Comparison of ENCODE assay signal across 1 cellular context in the genomic region with DNA sequence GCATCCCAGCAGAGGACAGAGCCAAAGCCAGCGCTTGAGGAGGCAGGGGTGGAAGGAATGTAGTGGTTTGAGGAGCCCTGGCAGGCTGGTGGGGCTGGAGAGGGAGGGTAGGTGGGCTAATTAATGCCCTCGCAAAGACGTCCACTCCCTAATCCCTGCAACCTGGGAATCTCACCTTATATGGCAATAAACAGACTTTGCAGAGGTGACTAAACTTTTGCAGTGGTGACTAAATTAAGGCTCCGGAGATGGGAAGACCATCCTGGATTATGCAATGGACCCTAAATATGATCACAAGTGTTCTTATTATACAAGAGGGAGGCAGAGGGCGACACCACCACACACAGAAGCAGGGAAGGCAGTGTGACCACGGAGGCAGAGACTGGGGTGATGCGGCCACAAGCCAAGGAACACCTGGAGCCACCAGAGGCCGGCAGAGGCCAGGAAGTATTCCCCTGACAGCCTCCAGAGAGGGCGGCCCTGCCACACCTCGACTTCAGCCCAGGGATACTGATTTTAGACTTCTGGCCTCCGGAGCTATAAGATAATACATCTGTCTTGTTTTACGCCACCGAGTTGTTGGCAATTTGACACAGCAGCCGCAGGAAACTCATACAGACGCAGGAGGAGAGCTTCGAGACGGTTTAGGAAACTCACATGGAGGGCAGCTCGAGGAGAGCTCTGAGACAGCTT.
A peak's percentile ranks its signal among the peaks of the same experiment; 100 is the strongest.
TF ChIP-seq lines count a peak whose summit lies in the region.

No MANE protein-coding gene starts in this region.

TF ChIP-seq in K562, 482 proteins besides CTCF, POLR2A, EP300 and RAD21 (continued from another document):
- no peak for TF ChIP-seq THRB (CRISPR knock-in tag; conservative IDR thresholded peaks at IDR 0.05)
- TF ChIP-seq CREB5 (CRISPR knock-in tag; IDR thresholded peaks at IDR 0.05), result no peak
- no peak for TF ChIP-seq NCOA6 (IDR thresholded peaks at IDR 0.05)
- TF ChIP-seq, protein P1, sequence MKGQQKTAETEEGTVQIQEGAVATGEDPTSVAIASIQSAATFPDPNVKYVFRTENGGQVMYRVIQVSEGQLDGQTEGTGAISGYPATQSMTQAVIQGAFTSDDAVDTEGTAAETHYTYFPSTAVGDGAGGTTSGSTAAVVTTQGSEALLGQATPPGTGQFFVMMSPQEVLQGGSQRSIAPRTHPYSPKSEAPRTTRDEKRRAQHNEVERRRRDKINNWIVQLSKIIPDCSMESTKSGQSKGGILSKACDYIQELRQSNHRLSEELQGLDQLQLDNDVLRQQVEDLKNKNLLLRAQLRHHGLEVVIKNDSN (CRISPR knock-in tag; IDR thresholded peaks at IDR 0.05), result no peak
- no peak for TF ChIP-seq MAFK (IDR thresholded peaks at IDR 0.05; ENCODE audit: low read length)
- TF ChIP-seq ZMIZ1 (IDR thresholded peaks at IDR 0.05; ENCODE audit: low read depth in 2 of 2, low read length in 2 of 2), result no peak
- TF ChIP-seq ZSCAN29 (IDR thresholded peaks at IDR 0.05), result no peak
- TF ChIP-seq CXXC5 (CRISPR knock-in tag; IDR thresholded peaks at IDR 0.05), result 0 out of 2 replicates have a peak, but pooled peaks have one; percentile 3
- peak in 1 of 2 experiments; percentile 84; a peak in 2 of 3 replicates for TF ChIP-seq CBX3 (IDR thresholded peaks at IDR 0.05; ENCODE audit: borderline replicate concordance in 1 of 2, low read length in 2 of 2)
- no peak for TF ChIP-seq TARDBP (IDR thresholded peaks at IDR 0.05)
- TF ChIP-seq ZNF592 (IDR thresholded peaks at IDR 0.05), result peak; percentile 1
- TF ChIP-seq PHF20 (IDR thresholded peaks at IDR 0.05; ENCODE audit: partially characterized antibody), result no peak
- TF ChIP-seq HIVEP1 (CRISPR knock-in tag; IDR thresholded peaks at IDR 0.05), result no peak
- TF ChIP-seq CHAMP1 (IDR thresholded peaks at IDR 0.05), result no peak
- no peak for TF ChIP-seq HDAC6 (IDR thresholded peaks at IDR 0.05; ENCODE audit: low read depth, low read length)
- peak; percentile 93 for TF ChIP-seq TRIM28 (IDR thresholded peaks at IDR 0.05)
- TF ChIP-seq NBN (IDR thresholded peaks at IDR 0.05; ENCODE audit: low read depth), result 0 out of 2 replicates have a peak, but pooled peaks have one; percentile 39
- TF ChIP-seq PHB2 (IDR thresholded peaks at IDR 0.05; ENCODE audit: low read depth), result no peak
- peak; percentile 1 for TF ChIP-seq TBP (optimal IDR thresholded peaks at IDR 0.05; ENCODE audit: low read depth, low read length)
- no peak for TF ChIP-seq FOXK2 (conservative IDR thresholded peaks at IDR 0.05 in 1 of 2, IDR thresholded peaks at IDR 0.05 in 1 of 2; ENCODE audit: low read depth in 2 of 2)
- no peak for TF ChIP-seq ZNF224 (CRISPR knock-in tag; IDR thresholded peaks at IDR 0.05)
- peak; percentile 36 to 83; a peak in 2 of 4 replicates for TF ChIP-seq SRF (CRISPR knock-in tag; IDR thresholded peaks at IDR 0.05)
- TF ChIP-seq CBX8 (IDR thresholded peaks at IDR 0.05; ENCODE audit: borderline replicate concordance, extremely low read depth, low read depth, low read length, poor library complexity, severe bottlenecking), result no peak
- TF ChIP-seq RFX7 (CRISPR knock-in tag; IDR thresholded peaks at IDR 0.05), result 0 out of 2 replicates have a peak, but pooled peaks have one; percentile 57
